Comparison of ENCODE assay signal across 8 cellular contexts in the genomic region with DNA sequence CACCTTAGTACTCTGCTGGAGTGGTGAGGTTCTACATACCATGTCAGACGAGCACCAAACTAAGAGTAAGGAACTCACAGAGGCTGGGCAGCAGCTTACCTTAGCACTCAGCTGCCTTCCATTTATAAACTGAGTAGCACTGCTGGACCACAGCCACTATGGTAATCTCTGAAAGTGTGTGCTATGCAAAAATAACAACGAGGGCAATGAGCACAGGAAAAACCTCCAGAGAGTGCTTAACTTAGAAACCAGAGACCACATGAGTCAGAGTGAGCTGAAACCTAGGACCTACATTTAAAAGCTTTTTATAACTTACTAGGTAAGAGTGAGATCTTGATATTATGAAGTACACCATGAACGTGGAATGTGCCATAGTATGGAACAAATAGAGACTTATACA. TPM values are rescaled to one million over a fixed set of nuclear protein-coding genes. Genes with fewer than 3 reads are reported as not detected.
DNase-seq lines count a peak whose midpoint lies in the region; ATAC-seq and TF ChIP-seq lines count a peak whose summit lies in the region.

No MANE protein-coding gene starts in this region.

- peak; percentile 97 for ATAC-seq in GM21367 (IDR thresholded peaks at IDR 0.05; ENCODE audit: unreplicated experiment)
- peak; percentile 96 for ATAC-seq in HG03342 (IDR thresholded peaks at IDR 0.05; ENCODE audit: unreplicated experiment)

- CTCF ChIA-PET in HEK293T (lab: Yijun Ruan, JAX): interaction anchor here (0.6 kb wide), 1 partner anchor 9 kb away, joined by 3 read pairs; no protein-coding TSS in a partner anchor

- TF ChIP-seq CTCF in GM10266 (IDR thresholded peaks at IDR 0.05; ENCODE audit: control insufficient read depth, insufficient read depth, low read depth, missing control alignments) (no peak), fibroblast of the aortic adventitia (IDR thresholded peaks at IDR 0.05; ENCODE audit: insufficient read depth, low read length) (no peak)

- no peak overlapping the region for H3K4me3 ChIP-seq in fibroblast of the aortic adventitia (ENCODE audit: low read depth, low read length)

- DNase-seq in GM10266 (ENCODE audit: extremely low spot score): peak; percentile 59
- peak; percentile 76 for DNase-seq in fibroblast of the aortic adventitia (ENCODE audit: low read depth)
- no peak for DNase-seq in HT-29 (ENCODE audit: low spot score)
- no peak for DNase-seq in Ammon's horn (ENCODE audit: low spot score)
- no peak for DNase-seq in NCI-H446 treated with DMSO at 0.1 percent for 48 hours (lab: John Stamatoyannopoulos, UW)
- DNase-seq in HEK293T (ENCODE audit: extremely low spot score): no peak

- POLR2A ChIA-PET in HEK293T (lab: Yijun Ruan, JAX): interaction anchor here (1.0 kb wide), 1 partner anchor 17 kb away, joined by 5 read pairs; the partner anchor contains the start of gene CD59

TF ChIP-seq in HEK293T, 16 proteins besides CTCF, POLR2A, EP300 and RAD21:
- TF ChIP-seq NFRKB (IDR thresholded peaks at IDR 0.05) (no peak), CTBP1 (IDR thresholded peaks at IDR 0.05; ENCODE audit: borderline replicate concordance) (no peak), LEF1 (IDR thresholded peaks at IDR 0.05; ENCODE audit: borderline replicate concordance) (no peak), TARDBP (IDR thresholded peaks at IDR 0.05) (no peak), FOXA1 (IDR thresholded peaks at IDR 0.05) (no peak), ZNF384 (IDR thresholded peaks at IDR 0.05) (no peak), ARNT (IDR thresholded peaks at IDR 0.05) (no peak), FOXM1 (IDR thresholded peaks at IDR 0.05; ENCODE audit: borderline replicate concordance) (no peak), ELF4 (IDR thresholded peaks at IDR 0.05) (no peak), SP1 (IDR thresholded peaks at IDR 0.05) (no peak), FOXK2 (IDR thresholded peaks at IDR 0.05) (no peak), SUZ12 (IDR thresholded peaks at IDR 0.05) (no peak)
- TF ChIP-seq, protein P1, sequence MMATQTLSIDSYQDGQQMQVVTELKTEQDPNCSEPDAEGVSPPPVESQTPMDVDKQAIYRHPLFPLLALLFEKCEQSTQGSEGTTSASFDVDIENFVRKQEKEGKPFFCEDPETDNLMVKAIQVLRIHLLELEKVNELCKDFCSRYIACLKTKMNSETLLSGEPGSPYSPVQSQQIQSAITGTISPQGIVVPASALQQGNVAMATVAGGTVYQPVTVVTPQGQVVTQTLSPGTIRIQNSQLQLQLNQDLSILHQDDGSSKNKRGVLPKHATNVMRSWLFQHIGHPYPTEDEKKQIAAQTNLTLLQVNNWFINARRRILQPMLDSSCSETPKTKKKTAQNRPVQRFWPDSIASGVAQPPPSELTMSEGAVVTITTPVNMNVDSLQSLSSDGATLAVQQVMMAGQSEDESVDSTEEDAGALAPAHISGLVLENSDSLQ (IDR thresholded peaks at IDR 0.05): no peak
TF ChIP-seq in HEK293T: peak in this region for 0.

RNA-seq across cellular contexts. Expression of gene CD59, which starts 17.1 kb away (rescaled TPM):
- total RNA-seq in fibroblast of the aortic adventitia (ENCODE audit: low replicate concordance): 175 and 1,509 TPM in 2 replicates
- 90.3 and 115 TPM in 2 replicates for total RNA-seq in HT-29 (2014; rRNA removed; shearing (Covaris generic))

RNA-seq across cellular contexts. Expression of gene FBXO3, which starts 21.0 kb away (rescaled TPM):
- total RNA-seq in fibroblast of the aortic adventitia (ENCODE audit: low replicate concordance): 43.7 and 52.1 TPM in 2 replicates
- total RNA-seq in HT-29 (2014; rRNA removed; shearing (Covaris generic)): 13.6 and 14.9 TPM in 2 replicates

RNA-seq across cellular contexts. Expression of gene C11orf91, which starts 52.7 kb away (rescaled TPM):
- not detected in 2 replicates for total RNA-seq in fibroblast of the aortic adventitia (ENCODE audit: low replicate concordance)
- 0.31 TPM in 1 of 2 replicates, not detected in the other for total RNA-seq in HT-29 (2014; rRNA removed; shearing (Covaris generic))

Comparison
In these comparisons a context has a peak if more than half of its experiments do, and no peak if none do; other contexts are left out.
1. DNase-seq: peak in GM10266 (single experiment) and fibroblast of the aortic adventitia (single experiment); none in HT-29 (single experiment), Ammon's horn (single experiment), NCI-H446 treated with DMSO at 0.1 percent for 48 hours (single experiment) and HEK293T (single experiment).